14 cellular contexts compared by ENCODE assay signal in the genomic region with DNA sequence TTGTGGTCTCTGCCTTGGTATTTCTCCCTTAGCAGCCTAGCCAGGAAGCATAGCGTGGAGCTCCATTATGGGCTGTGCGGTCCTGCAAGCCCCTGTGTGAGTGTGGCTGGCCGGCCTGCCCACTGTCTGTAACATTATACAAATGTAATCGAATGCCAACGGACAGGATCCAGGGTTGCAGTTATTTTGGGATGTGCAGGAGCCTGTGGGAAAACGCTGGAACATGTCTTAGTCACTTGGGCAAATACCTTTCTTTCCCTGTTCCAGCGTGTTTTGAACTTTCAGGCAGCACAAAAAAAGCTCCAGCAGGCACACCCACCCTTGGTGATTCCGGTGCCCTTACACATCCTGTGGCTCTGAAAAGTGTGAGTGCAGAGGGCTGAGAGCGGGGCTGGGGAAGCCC. TPM values are rescaled to one million over a fixed set of nuclear protein-coding genes. Genes with fewer than 3 reads are reported as not detected.
A peak's percentile ranks its signal among the peaks of the same experiment; 100 is the strongest.
DNase-seq lines count a peak whose midpoint lies in the region; ATAC-seq, FAIRE-seq and TF ChIP-seq lines count a peak whose summit lies in the region.
"Had no signal": no experiment of that assay in that cellular context is flagged by ENCODE, and none has a peak within 500 bp of the region (broad histone marks: within the 10 kb centered on the region; RNA-seq: fewer than 3 reads in every experiment).

No MANE protein-coding gene starts in this region.

- TF ChIP-seq CTCF in CD4-positive, alpha-beta T cell (IDR thresholded peaks at IDR 0.05), result no peak
- TF ChIP-seq CTCF in SK-N-SH (IDR thresholded peaks at IDR 0.05) (no peak), fibroblast of lung (conservative IDR thresholded peaks at IDR 0.05 in 1 of 2, IDR thresholded peaks at IDR 0.05 in 1 of 2; ENCODE audit: low read depth in 1 of 2, low read length in 2 of 2) (no peak), psoas muscle (IDR thresholded peaks at IDR 0.05) (no peak)

- H3K27ac ChIP-seq in CD4-positive, alpha-beta T cell (ENCODE audit: low read depth, low read length), result no peak overlapping the region
- H3K27ac ChIP-seq in SK-N-SH (ENCODE audit: low read depth in 2 of 2, low read length in 1 of 2), result peak overlapping the region; percentile 39 to 74; a peak in 3 of 4 replicates
- no peak overlapping the region for H3K27ac ChIP-seq in fibroblast of lung (ENCODE audit: insufficient read depth, low read length)
- peak overlapping the region; percentile 90 for H3K27ac ChIP-seq in psoas muscle

- peaks cover 10 to 26% of the 10 kb centered on the region in 2 experiments; a peak in 2 of 4 replicates for H3K4me1 ChIP-seq in SK-N-SH (ENCODE audit: control insufficient read depth in 1 of 2, insufficient read depth in 2 of 2, low read depth in 1 of 2, low read length in 1 of 2)
- H3K4me1 ChIP-seq in fibroblast of lung (ENCODE audit: control insufficient read depth, extremely low read depth, insufficient read depth, low read length), result peaks cover 25% of the 10 kb centered on the region
- H3K4me1 ChIP-seq in psoas muscle, result peaks cover 62% of the 10 kb centered on the region
- H3K4me1 ChIP-seq: Peyer's patch had no signal

- WGBS in SK-N-SH (ENCODE audit: low lambda C conversion rate), result 43% methylated on average over 9 of the region's 9 CpGs
- 9 to 21% (median 15%) methylated on average over 9 of the region's 9 CpGs for WGBS in psoas muscle, 3 donors

- H3K4me3 ChIP-seq in SK-N-SH (ENCODE audit: low read depth in 2 of 2, low read length in 1 of 2) (no peak overlapping the region), fibroblast of lung (replicated peaks in 1 of 4; ENCODE audit: control extremely low read depth in 1 of 4, insufficient read depth in 1 of 4, low read depth in 3 of 4, low read length in 4 of 4) (no peak overlapping the region), psoas muscle (no peak overlapping the region)
- H3K4me3 ChIP-seq: Peyer's patch, upper lobe of left lung had no signal

- H2AFZ ChIP-seq in SK-N-SH (ENCODE audit: low read depth) (0 out of 2 replicates have a peak overlapping the region, but pooled peaks have one; percentile 14), fibroblast of lung (ENCODE audit: low read length) (no peak overlapping the region)

- no peak for TF ChIP-seq EP300 in SK-N-SH (IDR thresholded peaks at IDR 0.05; ENCODE audit: borderline replicate concordance in 1 of 2, low read depth in 1 of 2, low read length in 1 of 2)

- H3K36me3 ChIP-seq in SK-N-SH (replicated peaks in 1 of 2; ENCODE audit: control insufficient read depth in 1 of 2, insufficient read depth in 2 of 2, low read length in 1 of 2) (peaks cover 9 to 24% of the 10 kb centered on the region in 2 experiments), fibroblast of lung (ENCODE audit: control insufficient read depth, insufficient read depth, low read length) (peaks cover 8% of the 10 kb centered on the region), psoas muscle (ENCODE audit: insufficient read depth in 1 of 2, low read depth in 1 of 2) (peaks cover 6 to 25% of the 10 kb centered on the region in 2 donors)

- POLR2A ChIA-PET in CD4-positive, alpha-beta T cell (lab: Charles Lee), result no interaction called here
- POLR2A ChIA-PET in SK-N-SH (lab: Yijun Ruan, JAX), result no interaction called here
- POLR2A ChIA-PET in activated CD4-positive, alpha-beta T cell treated with anti-CD3 and anti-CD28 coated beads, Interleukin-2, amount 10 ng/mL, durations not matched to agents 7 days and 5 days (lab: Charles Lee), result no interaction called here

- no peak for TF ChIP-seq POLR2A in GM12892 (IDR thresholded peaks at IDR 0.05; ENCODE audit: low read depth, low read length)

- no peaks in the 10 kb centered on the region for H3K27me3 ChIP-seq in CD4-positive, alpha-beta T cell (ENCODE audit: control insufficient read depth, insufficient read depth, low read length)
- H3K27me3 ChIP-seq in SK-N-SH (ENCODE audit: insufficient read depth), result no peaks in the 10 kb centered on the region
- H3K27me3 ChIP-seq in fibroblast of lung (ENCODE audit: control insufficient read depth, insufficient read depth, low read length), result no peaks in the 10 kb centered on the region
- H3K27me3 ChIP-seq in psoas muscle (ENCODE audit: insufficient read depth in 3 of 3, low read length in 2 of 3), result no peaks in the 10 kb centered on the region
- H3K27me3 ChIP-seq: Peyer's patch, upper lobe of left lung had no signal

- no peak for TF ChIP-seq RAD21 in SK-N-SH (IDR thresholded peaks at IDR 0.05; ENCODE audit: low read length)

- peaks cover 35% of the 10 kb centered on the region for H3F3A ChIP-seq in SK-N-SH (replicated peaks; ENCODE audit: insufficient read depth)

- CTCF ChIA-PET in CD4-positive, alpha-beta T cell (lab: Charles Lee), result interaction anchor here (1.2 kb wide), 1 partner anchor 179 kb away, joined by 3 read pairs; no protein-coding TSS in a partner anchor
- CTCF ChIA-PET in SK-N-SH (lab: Yijun Ruan, JAX), result interaction anchor here (1.1 to 2.4 kb wide), 2 partner anchors 25 to 179 kb away, joined by 3 to 9 read pairs; no protein-coding TSS in a partner anchor
- CTCF ChIA-PET in activated CD4-positive, alpha-beta T cell treated with anti-CD3 and anti-CD28 coated beads, Interleukin-2, amount 10 ng/mL, durations not matched to agents 7 days and 5 days (lab: Charles Lee), result no interaction called here

- no peak overlapping the region for H3K4me3 Mint-ChIP-seq in CD4-positive, alpha-beta T cell
- H3K4me3 Mint-ChIP-seq in activated CD4-positive, alpha-beta T cell treated with anti-CD3 and anti-CD28 coated beads, Interleukin-2, amount 10 ng/mL, durations not matched to agents 7 days and 5 days, result no peak overlapping the region
- H3K4me3 Mint-ChIP-seq: activated naive CD4-positive, alpha-beta T cell treated with anti-CD3 and anti-CD28 coated beads, Interleukin-2, amount 10 ng/mL, durations not matched to agents 7 days and 5 days; CD4-positive, CD25-positive, alpha-beta regulatory T cell; endodermal cell had no signal

- no peaks in the 10 kb centered on the region for H3K9me2 ChIP-seq in SK-N-SH

- DNase-seq in CD4-positive, alpha-beta T cell, result no peak
- DNase-seq in SK-N-SH (no peak), fibroblast of lung (ENCODE audit: low read depth in 2 of 2) (peak; percentile 37 to 67), psoas muscle (peak; percentile 53 to 75), GM12892 (ENCODE audit: insufficient read length) (no peak)
- DNase-seq in activated CD4-positive, alpha-beta T cell treated with anti-CD3 and anti-CD28 coated beads for 1 hour, result no peak
- DNase-seq in activated CD4-positive, alpha-beta T cell treated with anti-CD3 and anti-CD28 coated beads, Interleukin-2, amount 10 ng/mL, durations not matched to agents 7 days and 5 days, result no peak
- DNase-seq: activated naive CD4-positive, alpha-beta T cell treated with anti-CD3 and anti-CD28 coated beads, Interleukin-2, amount 10 ng/mL, durations not matched to agents 7 days and 5 days; CD4-positive, CD25-positive, alpha-beta regulatory T cell; endodermal cell; NCI-H2029 treated with DMSO at 0.1 percent for 48 hours; Peyer's patch had no signal

- H3K9ac ChIP-seq in SK-N-SH, result peak overlapping the region; percentile 35; the same call in 1 of the 2 replicates
- no peak overlapping the region for H3K9ac ChIP-seq in fibroblast of lung (ENCODE audit: insufficient read depth, low read length)

- no peak for ATAC-seq in CD4-positive, alpha-beta T cell (ENCODE audit: poor library complexity)
- peak; percentile 44 to 54 (median 52) for ATAC-seq in psoas muscle
- ATAC-seq in HG03520 (IDR thresholded peaks at IDR 0.05; ENCODE audit: unreplicated experiment), result no peak

- no peak for FAIRE-seq in GM12892 (lab: Jason Lieb, UNC)

- H3K9me3 Mint-ChIP-seq in CD4-positive, alpha-beta T cell, result no peaks in the 10 kb centered on the region
- H3K9me3 Mint-ChIP-seq in activated CD4-positive, alpha-beta T cell treated with anti-CD3 and anti-CD28 coated beads, Interleukin-2, amount 10 ng/mL, durations not matched to agents 7 days and 5 days, result no peaks in the 10 kb centered on the region
- H3K9me3 Mint-ChIP-seq: activated naive CD4-positive, alpha-beta T cell treated with anti-CD3 and anti-CD28 coated beads, Interleukin-2, amount 10 ng/mL, durations not matched to agents 7 days and 5 days; CD4-positive, CD25-positive, alpha-beta regulatory T cell had no signal

- H4K20me1 ChIP-seq in SK-N-SH (ENCODE audit: insufficient read depth) (no peaks in the 10 kb centered on the region), fibroblast of lung (ENCODE audit: control insufficient read depth, extremely low read depth, insufficient read depth, low read length) (no peaks in the 10 kb centered on the region)

- peaks cover 14% of the 10 kb centered on the region; the same call in 1 of the 2 replicates for H3K79me2 ChIP-seq in SK-N-SH (ENCODE audit: insufficient read depth)
- peaks cover 4% of the 10 kb centered on the region for H3K79me2 ChIP-seq in fibroblast of lung (ENCODE audit: control insufficient read depth, insufficient read depth, low read length)

- no peaks in the 10 kb centered on the region for H3K27me3 Mint-ChIP-seq in CD4-positive, alpha-beta T cell
- peaks cover 2% of the 10 kb centered on the region for H3K27me3 Mint-ChIP-seq in activated CD4-positive, alpha-beta T cell treated with anti-CD3 and anti-CD28 coated beads, Interleukin-2, amount 10 ng/mL, durations not matched to agents 7 days and 5 days

- H3K27ac Mint-ChIP-seq in CD4-positive, alpha-beta T cell, result peak overlapping the region; percentile 30
- H3K27ac Mint-ChIP-seq in activated CD4-positive, alpha-beta T cell treated with anti-CD3 and anti-CD28 coated beads, Interleukin-2, amount 10 ng/mL, durations not matched to agents 7 days and 5 days, result no peak overlapping the region
- H3K27ac Mint-ChIP-seq: activated naive CD4-positive, alpha-beta T cell treated with anti-CD3 and anti-CD28 coated beads, Interleukin-2, amount 10 ng/mL, durations not matched to agents 7 days and 5 days; CD4-positive, CD25-positive, alpha-beta regulatory T cell; endodermal cell had no signal

- H3K4me1 Mint-ChIP-seq in CD4-positive, alpha-beta T cell (ENCODE audit: low read depth), result peaks cover 26% of the 10 kb centered on the region
- peaks cover 10% of the 10 kb centered on the region for H3K4me1 Mint-ChIP-seq in activated CD4-positive, alpha-beta T cell treated with anti-CD3 and anti-CD28 coated beads, Interleukin-2, amount 10 ng/mL, durations not matched to agents 7 days and 5 days
- H3K4me1 Mint-ChIP-seq: endodermal cell had no signal

- no peaks in the 10 kb centered on the region for H3K9me3 ChIP-seq in CD4-positive, alpha-beta T cell (ENCODE audit: control insufficient read depth, low read length)
- H3K9me3 ChIP-seq in SK-N-SH (no peaks in the 10 kb centered on the region), fibroblast of lung (ENCODE audit: control insufficient read depth, insufficient read depth, low read depth, low read length) (no peaks in the 10 kb centered on the region), psoas muscle (no peaks in the 10 kb centered on the region)
- H3K9me3 ChIP-seq: Peyer's patch, upper lobe of left lung had no signal

- intact Hi-C loops in CD4-positive, alpha-beta T cell (cut with DNase I, micrococcal nuclease), result no loop called here
- intact Hi-C loops in psoas muscle (cut with DNase I), result loop anchor here in 1 of 2 donors (2.0 kb wide), 1 partner anchor 30 kb away; a partner anchor contains a TSS

- H3K4me2 ChIP-seq in SK-N-SH (peak overlapping the region; percentile 49; the same call in 1 of the 2 replicates), fibroblast of lung (ENCODE audit: extremely low read depth, insufficient read depth, low read length) (no peak overlapping the region)

- H3K36me3 Mint-ChIP-seq in CD4-positive, alpha-beta T cell (ENCODE audit: low read depth), result peaks cover 27% of the 10 kb centered on the region
- peaks cover 17% of the 10 kb centered on the region for H3K36me3 Mint-ChIP-seq in activated CD4-positive, alpha-beta T cell treated with anti-CD3 and anti-CD28 coated beads, Interleukin-2, amount 10 ng/mL, durations not matched to agents 7 days and 5 days (ENCODE audit: low read depth)

RNA-seq across cellular contexts. Expression of a gene that starts 29.5 kb away (rescaled TPM):
- 10 to 100 TPM; 65.1 to 65.8 TPM for total RNA-seq in CD4-positive, alpha-beta T cell
- polyA plus RNA-seq in SK-N-SH (2012; rRNA removed) (3.8 and 9.2 TPM in 2 replicates), fibroblast of lung (20.0 and 20.9 TPM in 2 replicates), psoas muscle (100 to 1,000 TPM; 283 to 571 (median 364) TPM)
- polyA plus RNA-seq in SK-N-SH (2012; cell fraction: cytosol; rRNA removed), result 7.9 and 8.2 TPM in 2 replicates
- 14.0 and 16.0 TPM in 2 replicates for polyA plus RNA-seq in SK-N-SH (2012; cell fraction: nucleus; rRNA removed)
- total RNA-seq in fibroblast of lung (5.1 and 8.4 TPM in 2 replicates), psoas muscle (100 to 1,000 TPM; 354 to 855 (median 486) TPM)
- polyA plus RNA-seq in fibroblast of lung (2012), result 63.0 and 69.7 TPM in 2 replicates
- 29.3 and 32.8 TPM in 2 replicates for polyA minus RNA-seq in fibroblast of lung (ENCODE audit: low replicate concordance)
- polyA plus RNA-seq in GM12892 (2012; ENCODE audit: missing spikeins), result 3.7 TPM
- 10 to 100 TPM; 27.1 to 27.6 TPM for total RNA-seq in activated CD4-positive, alpha-beta T cell treated with anti-CD3 and anti-CD28 coated beads, Interleukin-2, amount 10 ng/mL, durations not matched to agents 7 days and 5 days

RNA-seq across cellular contexts. Expression of a gene that starts 45.2 kb away (rescaled TPM):
- total RNA-seq in CD4-positive, alpha-beta T cell, result 1 to 10 TPM; 6.2 to 6.4 TPM
- polyA plus RNA-seq in SK-N-SH (2012; rRNA removed), result 7.8 and 9.3 TPM in 2 replicates
- 9.9 and 10.9 TPM in 2 replicates for polyA plus RNA-seq in SK-N-SH (2012; cell fraction: cytosol; rRNA removed)
- 9.6 and 15.1 TPM in 2 replicates for polyA plus RNA-seq in SK-N-SH (2012; cell fraction: nucleus; rRNA removed)
- total RNA-seq in fibroblast of lung, result 18.5 and 23.3 TPM in 2 replicates
- polyA plus RNA-seq in fibroblast of lung, result 15.0 and 19.0 TPM in 2 replicates
- 12.5 and 16.8 TPM in 2 replicates for polyA plus RNA-seq in fibroblast of lung (2012)
- 3.1 and 13.7 TPM in 2 replicates for polyA minus RNA-seq in fibroblast of lung (ENCODE audit: low replicate concordance)
- 10 to 100 TPM in 3 of 4 donors, 1 to 10 TPM in 1; 8.0 to 12.3 (median 10.7) TPM for total RNA-seq in psoas muscle
- polyA plus RNA-seq in psoas muscle, result 10 to 100 TPM in 1 of 3 donors, 1 to 10 TPM in 2; 6.0 to 10.0 (median 8.0) TPM
- 11.8 TPM for polyA plus RNA-seq in GM12892 (2012; ENCODE audit: missing spikeins)
- 10 to 100 TPM; 11.1 to 12.3 TPM for total RNA-seq in activated CD4-positive, alpha-beta T cell treated with anti-CD3 and anti-CD28 coated beads, Interleukin-2, amount 10 ng/mL, durations not matched to agents 7 days and 5 days

Comparison
In these comparisons a context has a peak if more than half of its experiments do, and no peak if none do; other contexts are left out.
1. ATAC-seq: peak in psoas muscle (4 of 4); none in CD4-positive, alpha-beta T cell (single experiment) and HG03520 (single experiment).
2. DNase-seq: peak in fibroblast of lung (2 of 2) and psoas muscle (2 of 2); none in CD4-positive, alpha-beta T cell (0 of 10), SK-N-SH (single experiment), GM12892 (single experiment), activated CD4-positive, alpha-beta T cell treated with anti-CD3 and anti-CD28 coated beads for 1 hour (single experiment) and activated CD4-positive, alpha-beta T cell treated with anti-CD3 and anti-CD28 coated beads, Interleukin-2, amount 10 ng/mL, durations not matched to agents 7 days and 5 days (single experiment).
3. H3K27ac ChIP-seq: peak in SK-N-SH (2 of 2) and psoas muscle (single experiment); none in CD4-positive, alpha-beta T cell (single experiment) and fibroblast of lung (single experiment).
4. RNA of a gene that starts 29.5 kb away (total RNA-seq): 354 to 855 TPM in psoas muscle; 65.1 to 65.8 TPM in CD4-positive, alpha-beta T cell, 27.1 to 27.6 TPM in activated CD4-positive, alpha-beta T cell treated with anti-CD3 and anti-CD28 coated beads, Interleukin-2, amount 10 ng/mL, durations not matched to agents 7 days and 5 days and 5.1 to 8.4 TPM in fibroblast of lung; every median in the first group is over 4 times any median in the second.